5 cellular contexts compared by ENCODE assay signal in genomic region chr12:117551698-117552097, GRCh38.
"Had no signal": no experiment of that assay in that cellular context is flagged by ENCODE, and none has a peak within 500 bp of the region (broad histone marks: within the 10 kb centered on the region; RNA-seq: fewer than 3 reads in every experiment).

No MANE protein-coding gene starts in this region.

- DNase-seq: IMR-90, KBM-7 had no signal

- H3K27ac ChIP-seq: HL-60 had no signal

- H3K4me3 ChIP-seq: K562 had no signal

- ATAC-seq: HepG2, K562 had no signal
